14 cellular contexts compared by ENCODE assay signal in genomic region chr20:47726632-47727031, GRCh38. TPM values are rescaled to one million over a fixed set of nuclear protein-coding genes. Genes with fewer than 3 reads are reported as not detected.
DNase-seq lines count a peak whose midpoint lies in the region; ATAC-seq and TF ChIP-seq lines count a peak whose summit lies in the region.
"Had no signal": no experiment of that assay in that cellular context is flagged by ENCODE, and none has a peak within 500 bp of the region (broad histone marks: within the 10 kb centered on the region; RNA-seq: fewer than 3 reads in every experiment).

No MANE protein-coding gene starts in this region.

- no peaks in the 10 kb centered on the region for H3K27me3 Mint-ChIP-seq in activated CD4-positive, alpha-beta T cell treated with anti-CD3 and anti-CD28 coated beads, Interleukin-2, amount 10 ng/mL, durations not matched to agents 24 days and 14 days
- no peaks in the 10 kb centered on the region for H3K27me3 Mint-ChIP-seq in activated T-helper 1 cell treated with anti-CD3 and anti-CD28 coated beads, Interleukin-12 subunit alpha, Interleukin-12 subunit beta, Interleukin-2, Interleukin-4 antibody, amounts not matched to agents 30 ng/mL and 10 ng/mL and 1 ng/mL, durations not matched to agents 14 hours and 24 hours and 36 hours (ENCODE audit: insufficient read depth)
- H3K27me3 Mint-ChIP-seq in natural killer cell (ENCODE audit: low read depth in 2 of 2), result no peaks in the 10 kb centered on the region

- no peaks in the 10 kb centered on the region for H3K79me2 ChIP-seq in DOHH2 (ENCODE audit: control insufficient read depth, low read length)
- H3K79me2 ChIP-seq: parathyroid adenoma had no signal

- peak overlapping the region; percentile 96 for H3K27ac Mint-ChIP-seq in activated CD4-positive, alpha-beta T cell treated with anti-CD3 and anti-CD28 coated beads, Interleukin-2, amount 10 ng/mL, durations not matched to agents 24 days and 14 days
- peak overlapping the region; percentile 97 for H3K27ac Mint-ChIP-seq in activated T-helper 1 cell treated with anti-CD3 and anti-CD28 coated beads, Interleukin-12 subunit alpha, Interleukin-12 subunit beta, Interleukin-2, Interleukin-4 antibody, amounts not matched to agents 30 ng/mL and 10 ng/mL and 1 ng/mL, durations not matched to agents 14 hours and 24 hours and 36 hours
- H3K27ac Mint-ChIP-seq in natural killer cell, result peak overlapping the region; percentile 89 to 94
- H3K27ac Mint-ChIP-seq: HFFc6, type B pancreatic cell had no signal

- peak overlapping the region; percentile 71 for H3K4me3 ChIP-seq in DOHH2 (ENCODE audit: low read length)

- peak overlapping the region; percentile 89 for H3K27ac ChIP-seq in DOHH2 (ENCODE audit: low read depth, low read length)
- H3K27ac ChIP-seq: parathyroid adenoma had no signal

- no peaks in the 10 kb centered on the region for H3K9me2 ChIP-seq in DOHH2 (replicated peaks; ENCODE audit: control insufficient read depth, low read length)

- TF ChIP-seq CTCF in DOHH2 (IDR thresholded peaks at IDR 0.05; ENCODE audit: low read depth, low read length, poor library complexity, severe bottlenecking) (no peak), natural killer cell (IDR thresholded peaks at IDR 0.05) (no peak)

- no peaks in the 10 kb centered on the region for H4K20me1 ChIP-seq in DOHH2 (ENCODE audit: control insufficient read depth, insufficient read depth, low read depth, low read length)

- no peaks in the 10 kb centered on the region for H3K9me3 Mint-ChIP-seq in activated CD4-positive, alpha-beta T cell treated with anti-CD3 and anti-CD28 coated beads, Interleukin-2, amount 10 ng/mL, durations not matched to agents 24 days and 14 days
- H3K9me3 Mint-ChIP-seq in activated T-helper 1 cell treated with anti-CD3 and anti-CD28 coated beads, Interleukin-12 subunit alpha, Interleukin-12 subunit beta, Interleukin-2, Interleukin-4 antibody, amounts not matched to agents 30 ng/mL and 10 ng/mL and 1 ng/mL, durations not matched to agents 14 hours and 24 hours and 36 hours, result no peaks in the 10 kb centered on the region
- no peaks in the 10 kb centered on the region for H3K9me3 Mint-ChIP-seq in natural killer cell
- H3K9me3 Mint-ChIP-seq: HFFc6 had no signal

- H3K4me1 ChIP-seq in DOHH2 (ENCODE audit: control insufficient read depth, low read length), result peaks cover 52% of the 10 kb centered on the region
- H3K4me1 ChIP-seq: parathyroid adenoma had no signal

- peak; percentile 62 for DNase-seq in activated CD4-positive, alpha-beta T cell treated with anti-CD3 and anti-CD28 coated beads, Interleukin-2, amount 10 ng/mL, durations not matched to agents 24 days and 14 days
- no peak for DNase-seq in activated CD4-positive, alpha-beta T cell treated with anti-CD3 and anti-CD28 coated beads for 4 hours
- DNase-seq in activated T-helper 1 cell treated with anti-CD3 and anti-CD28 coated beads, Interleukin-12 subunit alpha, Interleukin-12 subunit beta, Interleukin-2, Interleukin-4 antibody, amounts not matched to agents 30 ng/mL and 10 ng/mL and 1 ng/mL, durations not matched to agents 14 hours and 24 hours and 36 hours (ENCODE audit: low spot score), result no peak
- DNase-seq in natural killer cell (no peak), globus pallidus (ENCODE audit: low spot score) (no peak), ecto neural progenitor cell (ENCODE audit: low spot score) (no peak), KG1 (lab: John Stamatoyannopoulos, UW) (no peak)
- DNase-seq: HFFc6; MM.1S; NCI-H187 treated with DMSO at 0.1 percent for 48 hours; stimulated activated CD4-positive, alpha-beta T cell treated with anti-CD3 and anti-CD28 coated beads, Interleukin-4, amount 100 ng/mL, for 1 hour had no signal

- H3K4me3 Mint-ChIP-seq in activated CD4-positive, alpha-beta T cell treated with anti-CD3 and anti-CD28 coated beads, Interleukin-2, amount 10 ng/mL, durations not matched to agents 24 days and 14 days, result peak overlapping the region; percentile 81
- H3K4me3 Mint-ChIP-seq in activated T-helper 1 cell treated with anti-CD3 and anti-CD28 coated beads, Interleukin-12 subunit alpha, Interleukin-12 subunit beta, Interleukin-2, Interleukin-4 antibody, amounts not matched to agents 30 ng/mL and 10 ng/mL and 1 ng/mL, durations not matched to agents 14 hours and 24 hours and 36 hours, result peak overlapping the region; percentile 44
- peak overlapping the region; percentile 93 for H3K4me3 Mint-ChIP-seq in natural killer cell
- H3K4me3 Mint-ChIP-seq: HFFc6, type B pancreatic cell had no signal

- peak overlapping the region; percentile 92 for H3K4me2 ChIP-seq in DOHH2 (ENCODE audit: low read length)

- H3F3A ChIP-seq in DOHH2 (ENCODE audit: control insufficient read depth, insufficient read depth), result peaks cover 6% of the 10 kb centered on the region

- peaks cover 48% of the 10 kb centered on the region for H3K4me1 Mint-ChIP-seq in activated CD4-positive, alpha-beta T cell treated with anti-CD3 and anti-CD28 coated beads, Interleukin-2, amount 10 ng/mL, durations not matched to agents 24 days and 14 days
- H3K4me1 Mint-ChIP-seq in activated T-helper 1 cell treated with anti-CD3 and anti-CD28 coated beads, Interleukin-12 subunit alpha, Interleukin-12 subunit beta, Interleukin-2, Interleukin-4 antibody, amounts not matched to agents 30 ng/mL and 10 ng/mL and 1 ng/mL, durations not matched to agents 14 hours and 24 hours and 36 hours (ENCODE audit: low read depth), result peaks cover 46% of the 10 kb centered on the region
- H3K4me1 Mint-ChIP-seq in natural killer cell, result peaks cover 25 to 32% of the 10 kb centered on the region in 2 donors

- no peaks in the 10 kb centered on the region for H3K9me3 ChIP-seq in DOHH2 (ENCODE audit: control insufficient read depth, insufficient read depth, low read length)

- intact Hi-C loops in activated CD4-positive, alpha-beta T cell treated with anti-CD3 and anti-CD28 coated beads, Interleukin-2, amount 10 ng/mL, durations not matched to agents 24 days and 14 days (cut with micrococcal nuclease), result no loop called here
- intact Hi-C loops in activated T-helper 1 cell treated with anti-CD3 and anti-CD28 coated beads, Interleukin-12 subunit alpha, Interleukin-12 subunit beta, Interleukin-2, Interleukin-4 antibody, amounts not matched to agents 30 ng/mL and 10 ng/mL and 1 ng/mL, durations not matched to agents 14 hours and 24 hours and 36 hours (cut with micrococcal nuclease), result loop anchor here (5.0 kb wide), 2 partner anchors 529 to 1364 kb away; no protein-coding TSS in a partner anchor
- intact Hi-C loops in natural killer cell (cut with micrococcal nuclease), result loop anchor here (2.0 to 10.0 kb wide), 2 partner anchors 608 to 894 kb away; no protein-coding TSS in a partner anchor

- peaks cover 1% of the 10 kb centered on the region for H3K36me3 Mint-ChIP-seq in activated CD4-positive, alpha-beta T cell treated with anti-CD3 and anti-CD28 coated beads, Interleukin-2, amount 10 ng/mL, durations not matched to agents 24 days and 14 days (ENCODE audit: low read depth)
- H3K36me3 Mint-ChIP-seq in activated T-helper 1 cell treated with anti-CD3 and anti-CD28 coated beads, Interleukin-12 subunit alpha, Interleukin-12 subunit beta, Interleukin-2, Interleukin-4 antibody, amounts not matched to agents 30 ng/mL and 10 ng/mL and 1 ng/mL, durations not matched to agents 14 hours and 24 hours and 36 hours (ENCODE audit: low read depth), result peaks cover 6% of the 10 kb centered on the region
- H3K36me3 Mint-ChIP-seq in natural killer cell, result no peaks in the 10 kb centered on the region

- no peak for ATAC-seq in natural killer cell

- no peaks in the 10 kb centered on the region; the same call in 1 of the 2 replicates for H3K27me3 ChIP-seq in DOHH2 (ENCODE audit: control insufficient read depth, low read length)

- H3K36me3 ChIP-seq in DOHH2 (ENCODE audit: control insufficient read depth, low read length), result no peaks in the 10 kb centered on the region

RNA-seq across cellular contexts. Expression of gene SULF2, which starts 58.6 kb away (rescaled TPM):
- 1.2 and 1.3 TPM in 2 replicates for total RNA-seq in activated CD4-positive, alpha-beta T cell treated with anti-CD3 and anti-CD28 coated beads, Interleukin-2, amount 10 ng/mL, durations not matched to agents 24 days and 14 days
- total RNA-seq in activated T-helper 1 cell treated with anti-CD3 and anti-CD28 coated beads, Interleukin-12 subunit alpha, Interleukin-12 subunit beta, Interleukin-2, Interleukin-4 antibody, amounts not matched to agents 30 ng/mL and 10 ng/mL and 1 ng/mL, durations not matched to agents 14 hours and 24 hours and 36 hours, result 0.52 and 0.66 TPM in 2 replicates
- total RNA-seq in natural killer cell, result 10 to 100 TPM in 2 of 3 donors, 1 to 10 TPM in 1; 8.1 to 48.7 (median 12.3) TPM
